13 cellular contexts compared by ENCODE assay signal in the genomic region with DNA sequence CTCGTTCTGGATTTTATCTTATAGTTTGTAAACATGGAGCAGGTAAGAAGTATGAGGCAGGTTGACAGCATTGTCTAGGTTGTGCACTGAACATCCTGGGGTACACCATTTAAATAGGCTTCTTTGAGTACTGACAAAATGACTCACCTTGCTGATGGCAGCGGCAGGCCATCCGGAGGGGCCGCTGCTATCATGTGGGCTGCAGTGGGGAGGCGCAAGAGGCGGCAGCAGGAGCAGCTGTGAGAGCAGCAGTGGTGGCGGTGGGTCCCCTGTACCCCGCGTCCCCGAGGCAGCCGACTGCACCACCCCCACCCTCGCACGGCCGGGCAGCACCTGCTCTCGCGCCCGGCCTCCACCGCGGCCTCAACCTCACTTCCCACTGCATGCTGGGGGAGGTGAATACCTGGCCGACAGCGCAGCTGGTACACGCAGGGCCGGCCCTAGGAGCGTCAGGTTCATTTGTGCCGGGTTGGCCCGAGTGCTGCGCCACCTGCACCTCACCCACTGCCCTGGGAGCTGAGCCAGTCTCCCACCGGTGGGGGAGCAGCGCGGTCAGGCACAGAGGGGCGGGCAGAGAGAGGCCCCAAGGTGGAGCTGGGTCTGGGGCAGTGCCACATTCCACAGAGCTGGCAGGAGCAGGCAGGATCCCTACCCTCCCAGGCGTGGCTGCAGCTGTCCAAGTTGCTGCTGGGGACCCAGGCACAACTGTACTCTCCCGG.
DNase-seq lines count a peak whose midpoint lies in the region; ATAC-seq and TF ChIP-seq lines count a peak whose summit lies in the region.
"Had no signal": no experiment of that assay in that cellular context is flagged by ENCODE, and none has a peak within 500 bp of the region (broad histone marks: within the 10 kb centered on the region; RNA-seq: fewer than 3 reads in every experiment).

No MANE protein-coding gene starts in this region.

- H3K4me1 ChIP-seq in body of pancreas (peaks cover 16% of the 10 kb centered on the region), upper lobe of right lung (peaks cover 13% of the 10 kb centered on the region), sigmoid colon (peaks cover 0 to 12% (median 3%) of the 10 kb centered on the region in 4 donors)
- H3K4me1 ChIP-seq: Caco-2 had no signal

- WGBS in body of pancreas, 2 donors: 44 to 58% methylated on average over 5 to 19 of the region's 33 CpGs
- WGBS in sigmoid colon, 2 donors: 54 to 84% methylated on average over 33 of the region's 33 CpGs

- H3K9me3 ChIP-seq in body of pancreas (no peaks in the 10 kb centered on the region), upper lobe of right lung (no peaks in the 10 kb centered on the region), sigmoid colon (no peaks in the 10 kb centered on the region)
- H3K9me3 ChIP-seq: Caco-2 had no signal

- DNase-seq in Right ventricle myocardium inferior (ENCODE audit: missing footprints) (peak; percentile 54), left cardiac atrium (no peak), body of pancreas (peak in 3 of 4 donors; percentile 22 to 58 (median 48)), kidney tubule cell (ENCODE audit: low spot score) (peak; percentile 49), upper lobe of right lung (peak; percentile 68), sigmoid colon (no peak), HUDEP-2 (lab: John Stamatoyannopoulos, UW; ENCODE audit: unreplicated experiment in 76 of 76) (no peak)
- DNase-seq: activated CD4-positive, alpha-beta T cell treated with anti-CD3 and anti-CD28 coated beads, Interleukin-2, amount 50 U/mL, for 4 hours; Caco-2; effector CD8-positive, alpha-beta T cell; HFFc6; MM.1S had no signal

- no peak for TF ChIP-seq CTCF in body of pancreas (IDR thresholded peaks at IDR 0.05)
- no peak for TF ChIP-seq CTCF in upper lobe of right lung (IDR thresholded peaks at IDR 0.05)
- TF ChIP-seq CTCF in sigmoid colon (IDR thresholded peaks at IDR 0.05): no peak

- no peak for TF ChIP-seq EP300 in sigmoid colon (IDR thresholded peaks at IDR 0.05)

- H3K27ac ChIP-seq in body of pancreas: peak overlapping the region in 1 of 4 donors; percentile 39
- H3K27ac ChIP-seq in upper lobe of right lung: no peak overlapping the region
- H3K27ac ChIP-seq in sigmoid colon: no peak overlapping the region

- H3K36me3 ChIP-seq in body of pancreas (replicated peaks in 1 of 2; ENCODE audit: insufficient read depth in 1 of 2, low read depth in 2 of 2): no peaks in the 10 kb centered on the region
- H3K36me3 ChIP-seq in upper lobe of right lung: no peaks in the 10 kb centered on the region
- H3K36me3 ChIP-seq in sigmoid colon: no peaks in the 10 kb centered on the region

- H3K4me3 ChIP-seq in body of pancreas: no peak overlapping the region
- H3K4me3 ChIP-seq in upper lobe of right lung: peak overlapping the region; percentile 5
- H3K4me3 ChIP-seq in sigmoid colon: no peak overlapping the region

- ATAC-seq in Right ventricle myocardium inferior (peak; percentile 45), left cardiac atrium (no peak), body of pancreas (peak; percentile 78), upper lobe of right lung (peak; percentile 70), HG02642 (IDR thresholded peaks at IDR 0.05; ENCODE audit: poor library complexity, unreplicated experiment) (no peak)

- intact Hi-C loops in Right ventricle myocardium inferior (cut with DNase I): no loop called here
- intact Hi-C loops in left cardiac atrium (cut with DNase I): no loop called here
- intact Hi-C loops in body of pancreas (cut with DNase I): no loop called here
- intact Hi-C loops in upper lobe of right lung (cut with DNase I): no loop called here
- intact Hi-C loops in sigmoid colon (cut with DNase I): no loop called here

- no peaks in the 10 kb centered on the region for H3K27me3 ChIP-seq in body of pancreas
- no peaks in the 10 kb centered on the region for H3K27me3 ChIP-seq in upper lobe of right lung
- no peaks in the 10 kb centered on the region for H3K27me3 ChIP-seq in sigmoid colon

- TF ChIP-seq POLR2A in body of pancreas (IDR thresholded peaks at IDR 0.05) (peak in 2 of 3 donors; percentile 14 to 39), sigmoid colon (IDR thresholded peaks at IDR 0.05) (no peak)

Comparison
In these comparisons a context has a peak if more than half of its experiments do, and no peak if none do; other contexts are left out.
1. ATAC-seq: peak in Right ventricle myocardium inferior (single experiment), body of pancreas (single experiment) and upper lobe of right lung (single experiment); none in left cardiac atrium (0 of 2) and HG02642 (single experiment).
2. DNase-seq: peak in Right ventricle myocardium inferior (single experiment), body of pancreas (3 of 4), kidney tubule cell (single experiment) and upper lobe of right lung (single experiment); none in left cardiac atrium (single experiment), sigmoid colon (single experiment) and HUDEP-2 (0 of 76).
3. POLR2A ChIP-seq: peak in body of pancreas (2 of 3); none in sigmoid colon (0 of 2).